Comparison of ENCODE assay signal across 1 cellular context in genomic region chr17:61404702-61405046, GRCh38.
TF ChIP-seq lines count a peak whose summit lies in the region.

No MANE protein-coding gene starts in this region.

TF ChIP-seq in GM23338, 12 proteins besides CTCF, POLR2A, EP300 and RAD21:
- TF ChIP-seq ZNF462 (CRISPR knock-in tag; IDR thresholded peaks at IDR 0.05) (no peak), NANOG (IDR thresholded peaks at IDR 0.05; ENCODE audit: borderline replicate concordance) (no peak), ZNF331 (CRISPR knock-in tag; IDR thresholded peaks at IDR 0.05; ENCODE audit: low read depth) (no peak), JUNB (IDR thresholded peaks at IDR 0.05; ENCODE audit: unreplicated experiment) (no peak), STAT1 (IDR thresholded peaks at IDR 0.05; ENCODE audit: unreplicated experiment) (no peak)
